Comparison of ENCODE assay signal across 30 cellular contexts in the genomic region with DNA sequence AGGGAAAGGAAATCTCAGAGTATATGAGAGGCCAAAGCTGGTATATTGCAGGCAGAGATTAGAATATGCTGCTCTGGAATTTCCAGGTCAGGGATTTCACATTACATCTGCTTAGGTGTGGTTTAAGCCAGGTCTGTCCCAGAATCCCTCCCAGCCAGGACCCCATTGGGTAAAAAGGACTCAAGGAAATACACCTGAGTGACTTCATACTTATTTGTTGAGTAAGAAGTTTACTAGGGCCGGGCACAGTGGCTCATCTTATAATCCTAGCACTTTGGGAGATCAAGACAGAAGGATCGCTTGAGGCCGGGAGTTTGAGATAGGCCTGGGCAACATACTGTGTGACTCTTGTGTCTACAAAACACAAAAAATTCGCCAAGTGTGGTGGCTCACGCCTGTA. TPM values are rescaled to one million over a fixed set of nuclear protein-coding genes. Genes with fewer than 3 reads are reported as not detected.
"Had no signal": no experiment of that assay in that cellular context is flagged by ENCODE, and none has a peak within 500 bp of the region (broad histone marks: within the 10 kb centered on the region; RNA-seq: fewer than 3 reads in every experiment).

No MANE protein-coding gene starts in this region.

- H3K9me3 ChIP-seq: ascending aorta, body of pancreas had no signal

- DNase-seq: activated CD4-positive, alpha-beta memory T cell treated with anti-CD3 and anti-CD28 coated beads for 36 hours; activated CD4-positive, alpha-beta T cell treated with anti-CD3 and anti-CD28 coated beads, Interleukin-2, amount 10 ng/mL, durations not matched to agents 7 days and 5 days; activated CD4-positive, CD25-positive, alpha-beta regulatory T cell; activated CD8-positive, alpha-beta memory T cell treated with anti-CD3 and anti-CD28 coated beads for 24 hours; activated effector memory CD4-positive, alpha-beta T cell treated with anti-CD3 and anti-CD28 coated beads, Interleukin-2, amount 50 U/mL, for 16 hours; activated naive CD4-positive, alpha-beta T cell treated with Interleukin-2 at 50 U/mL for 16 hours; activated naive CD8-positive, alpha-beta T cell treated with anti-CD3 and anti-CD28 coated beads, Interleukin-2, amount 50 U/mL, for 24 hours; activated T-cell treated with anti-CD3 and anti-CD28 coated beads, Interleukin-2, amount 50 U/mL, for 4 hours; amniotic stem cell; body of pancreas; KG1; NCI-H1092; NCI-H1417; NCI-H1694; NCI-H2029; NCI-H2107; NCI-H2171 treated with DMSO at 0.1 percent for 48 hours; NCI-H526; PC-3; SHP77 treated with DMSO at 0.1 percent for 48 hours; T-cell; T-helper 2 cell; T1000 had no signal

- H3K4me3 ChIP-seq: ascending aorta, body of pancreas, cardiac muscle cell had no signal

- H3K4me1 ChIP-seq: ascending aorta, body of pancreas had no signal

- H3K9me3 Mint-ChIP-seq: activated CD4-positive, alpha-beta memory T cell treated with anti-CD3 and anti-CD28 coated beads for 36 hours; activated CD4-positive, alpha-beta T cell treated with anti-CD3 and anti-CD28 coated beads, Interleukin-2, amount 10 ng/mL, durations not matched to agents 7 days and 5 days; activated naive CD4-positive, alpha-beta T cell treated with anti-CD3 and anti-CD28 coated beads, Interleukin-2, amount 50 U/mL, for 72 hours; activated naive CD8-positive, alpha-beta T cell treated with anti-CD3 and anti-CD28 coated beads, Interleukin-2, amount 50 U/mL, for 24 hours; activated T-cell treated with anti-CD3 and anti-CD28 coated beads, Interleukin-2, amount 50 U/mL, for 4 hours; IgD-negative memory B cell; T-cell had no signal

- H3K36me3 ChIP-seq: ascending aorta, cardiac muscle cell had no signal

- H3K27ac Mint-ChIP-seq: activated CD4-positive, alpha-beta memory T cell treated with anti-CD3 and anti-CD28 coated beads for 36 hours; activated CD4-positive, alpha-beta T cell treated with anti-CD3 and anti-CD28 coated beads, Interleukin-2, amount 10 ng/mL, durations not matched to agents 7 days and 5 days; activated naive CD4-positive, alpha-beta T cell treated with anti-CD3 and anti-CD28 coated beads, Interleukin-2, amount 50 U/mL, for 72 hours; activated naive CD8-positive, alpha-beta T cell treated with anti-CD3 and anti-CD28 coated beads, Interleukin-2, amount 50 U/mL, for 24 hours; IgD-negative memory B cell; T-cell had no signal

- H3K4me1 Mint-ChIP-seq: activated CD4-positive, alpha-beta T cell treated with anti-CD3 and anti-CD28 coated beads, Interleukin-2, amount 10 ng/mL, durations not matched to agents 7 days and 5 days had no signal

- H3K36me3 Mint-ChIP-seq: activated CD4-positive, alpha-beta memory T cell treated with anti-CD3 and anti-CD28 coated beads for 36 hours; activated naive CD4-positive, alpha-beta T cell treated with anti-CD3 and anti-CD28 coated beads, Interleukin-2, amount 50 U/mL, for 72 hours; IgD-negative memory B cell; T-cell had no signal

- ATAC-seq: activated naive CD4-positive, alpha-beta T cell treated with anti-CD3 and anti-CD28 coated beads, Interleukin-2, amount 50 U/mL, for 72 hours; activated naive CD8-positive, alpha-beta T cell treated with anti-CD3 and anti-CD28 coated beads, Interleukin-2, amount 50 U/mL, for 24 hours; activated T-cell treated with anti-CD3 and anti-CD28 coated beads, Interleukin-2, amount 50 U/mL, for 4 hours; body of pancreas; PC-3; T-cell had no signal

- H3K4me3 Mint-ChIP-seq: activated CD4-positive, alpha-beta memory T cell treated with anti-CD3 and anti-CD28 coated beads for 36 hours; activated CD4-positive, alpha-beta T cell treated with anti-CD3 and anti-CD28 coated beads, Interleukin-2, amount 10 ng/mL, durations not matched to agents 7 days and 5 days; activated naive CD8-positive, alpha-beta T cell treated with anti-CD3 and anti-CD28 coated beads, Interleukin-2, amount 50 U/mL, for 24 hours; activated T-cell treated with anti-CD3 and anti-CD28 coated beads, Interleukin-2, amount 50 U/mL, for 4 hours; IgD-negative memory B cell; T-cell had no signal

- H3K27ac ChIP-seq: ascending aorta, body of pancreas, cardiac muscle cell had no signal

- H3K27me3 ChIP-seq: ascending aorta, body of pancreas, cardiac muscle cell had no signal

RNA-seq across cellular contexts. Expression of gene PIPOX, which starts 7.2 kb away (rescaled TPM):
- total RNA-seq: ascending aorta had no signal

RNA-seq across cellular contexts. Expression of gene SEZ6, which starts 44.3 kb away (rescaled TPM):
- total RNA-seq: activated CD4-positive, alpha-beta memory T cell treated with anti-CD3 and anti-CD28 coated beads for 36 hours; activated CD4-positive, alpha-beta T cell treated with anti-CD3 and anti-CD28 coated beads, Interleukin-2, amount 10 ng/mL, durations not matched to agents 7 days and 5 days; activated T-cell treated with anti-CD3 and anti-CD28 coated beads, Interleukin-2, amount 50 U/mL, for 4 hours; ascending aorta; body of pancreas; LHCN-M2; M059J; NCI-H460; PC-3 had no signal
